In genomic region chr19:9945319-9945966, GRCh38 we compare ENCODE assay signal across 9 cellular contexts. TPM values are rescaled to one million over a fixed set of nuclear protein-coding genes. Genes with fewer than 3 reads are reported as not detected.
DNase-seq lines count a peak whose midpoint lies in the region; ATAC-seq and TF ChIP-seq lines count a peak whose summit lies in the region.
"Had no signal": no experiment of that assay in that cellular context is flagged by ENCODE, and none has a peak within 500 bp of the region (broad histone marks: within the 10 kb centered on the region; RNA-seq: fewer than 3 reads in every experiment).

No MANE protein-coding gene starts in this region.

- POLR2A ChIA-PET in WTC11 (lab: Charles Lee) = interaction anchor here (1.2 kb wide), 1 partner anchor 20 kb away, joined by 4 read pairs; no protein-coding TSS in a partner anchor

- H3K27me3 Mint-ChIP-seq in WTC11 (ENCODE audit: low read depth) = peaks cover 20% of the 10 kb centered on the region
- peaks cover 5 to 10% (median 9%) of the 10 kb centered on the region in 3 donors for H3K27me3 Mint-ChIP-seq in CD14-positive monocyte (ENCODE audit: low read depth in 3 of 3)
- H3K27me3 Mint-ChIP-seq in stimulated activated naive B cell treated with anti-CD40 and anti-IgM and Interleukin-4, amounts not matched to agents 10 μg/mL and 1 μg/mL and 100 μg/mL, for 72 hours = peaks cover 36 to 52% of the 10 kb centered on the region in 2 donors

- intact Hi-C loops in Right ventricle myocardium inferior (cut with DNase I) = loop anchor here (5.0 kb wide), 1 partner anchor 62 kb away; no protein-coding TSS in a partner anchor
- intact Hi-C loops in posterior vena cava (cut with DNase I) = no loop called here
- intact Hi-C loops in CD14-positive monocyte (cut with micrococcal nuclease) = no loop called here

- H3K27ac Mint-ChIP-seq in WTC11 (peak overlapping the region; percentile 1), CD14-positive monocyte (no peak overlapping the region)
- H3K27ac Mint-ChIP-seq in stimulated activated naive B cell treated with anti-CD40 and anti-IgM and Interleukin-4, amounts not matched to agents 10 μg/mL and 1 μg/mL and 100 μg/mL, for 72 hours = no peak overlapping the region
- H3K27ac Mint-ChIP-seq: T-helper 1 cell treated with Interleukin-12 subunit alpha and Interleukin-12 subunit beta and Interleukin-4 antibody, amounts not matched to agents 30 μg/mL and 1 μg/mL, for 36 hours had no signal

- CTCF ChIA-PET in WTC11 (lab: Charles Lee) = interaction anchor here (0.5 to 1.5 kb wide), 8 partner anchors 14 to 65 kb away, joined by 3 to 12 read pairs (median 3); partner anchors contain the start of gene COL5A3

- H3K4me3 Mint-ChIP-seq in WTC11 = no peak overlapping the region
- H3K4me3 Mint-ChIP-seq in CD14-positive monocyte = no peak overlapping the region
- no peak overlapping the region for H3K4me3 Mint-ChIP-seq in stimulated activated naive B cell treated with anti-CD40 and anti-IgM and Interleukin-4, amounts not matched to agents 10 μg/mL and 1 μg/mL and 100 μg/mL, for 72 hours
- H3K4me3 Mint-ChIP-seq: T-helper 1 cell treated with Interleukin-12 subunit alpha and Interleukin-12 subunit beta and Interleukin-4 antibody, amounts not matched to agents 30 μg/mL and 1 μg/mL, for 36 hours had no signal

- DNase-seq in ELF-1 (ENCODE audit: low read depth, low spot score) = peak; percentile 66
- peak; percentile 36 for DNase-seq in WTC11 (ENCODE audit: low spot score)
- peak; percentile 92 for DNase-seq in Right ventricle myocardium inferior (ENCODE audit: missing footprints)
- peak; percentile 97 for DNase-seq in posterior vena cava (ENCODE audit: low spot score)
- no peak for DNase-seq in stimulated activated CD4-positive, alpha-beta T cell treated with anti-CD3 and anti-CD28 coated beads, Interleukin-1b, Interleukin-23, amount 100 ng/mL, for 48 hours
- no peak for DNase-seq in CD14-positive monocyte (ENCODE audit: low spot score)
- DNase-seq in stimulated activated naive B cell treated with anti-CD40 and anti-IgM and Interleukin-4, amounts not matched to agents 10 μg/mL and 1 μg/mL and 100 μg/mL, for 72 hours = no peak

- ATAC-seq in WTC11 (peak; percentile 72), Right ventricle myocardium inferior (peak; percentile 97), HG03175 (IDR thresholded peaks at IDR 0.05; ENCODE audit: unreplicated experiment) (no peak)
- ATAC-seq in stimulated activated naive B cell treated with anti-CD40 and anti-IgM and Interleukin-4, amounts not matched to agents 10 μg/mL and 1 μg/mL and 100 μg/mL, for 72 hours (replicated peaks) = no peak

- peaks cover 19% of the 10 kb centered on the region for H3K9me3 Mint-ChIP-seq in WTC11
- peaks cover 3 to 14% (median 10%) of the 10 kb centered on the region in 7 donors for H3K9me3 Mint-ChIP-seq in CD14-positive monocyte
- peaks cover 10 to 17% of the 10 kb centered on the region in 2 donors for H3K9me3 Mint-ChIP-seq in stimulated activated naive B cell treated with anti-CD40 and anti-IgM and Interleukin-4, amounts not matched to agents 10 μg/mL and 1 μg/mL and 100 μg/mL, for 72 hours

- TF ChIP-seq CTCF in WTC11 (IDR thresholded peaks at IDR 0.05) (no peak), CD14-positive monocyte (IDR thresholded peaks at IDR 0.05) (no peak)

- peaks cover 4% of the 10 kb centered on the region for H3K36me3 Mint-ChIP-seq in WTC11
- no peaks in the 10 kb centered on the region for H3K36me3 Mint-ChIP-seq in CD14-positive monocyte
- H3K36me3 Mint-ChIP-seq in stimulated activated naive B cell treated with anti-CD40 and anti-IgM and Interleukin-4, amounts not matched to agents 10 μg/mL and 1 μg/mL and 100 μg/mL, for 72 hours = peaks cover 3 to 5% of the 10 kb centered on the region in 2 donors

- H3K4me1 Mint-ChIP-seq in WTC11 = peaks cover 15% of the 10 kb centered on the region
- peaks cover 5% of the 10 kb centered on the region for H3K4me1 Mint-ChIP-seq in CD14-positive monocyte
- peaks cover 7 to 9% of the 10 kb centered on the region in 2 donors for H3K4me1 Mint-ChIP-seq in stimulated activated naive B cell treated with anti-CD40 and anti-IgM and Interleukin-4, amounts not matched to agents 10 μg/mL and 1 μg/mL and 100 μg/mL, for 72 hours

TF ChIP-seq in WTC11, 78 proteins besides CTCF, POLR2A, EP300 and RAD21:
- TF ChIP-seq PREB (CRISPR knock-in tag; IDR thresholded peaks at IDR 0.05; ENCODE audit: borderline replicate concordance) (no peak), ZNF512 (CRISPR knock-in tag; IDR thresholded peaks at IDR 0.05; ENCODE audit: borderline replicate concordance) (0 out of 2 replicates have a peak, but pooled peaks have one; percentile 84), ZNF263 (CRISPR knock-in tag; IDR thresholded peaks at IDR 0.05; ENCODE audit: low read depth) (peak; percentile 89)
TF ChIP-seq in WTC11: peak in this region for 2.

RNA-seq across cellular contexts. Expression of gene OLFM2, which starts 9.1 kb away (rescaled TPM):
- 66.0 to 93.3 TPM (median 91.8 TPM) in 3 replicates for total RNA-seq in WTC11 (2021)
- 2.2 TPM for total RNA-seq in Right ventricle myocardium inferior
- 1 to 10 TPM; 4.0 to 5.2 TPM for total RNA-seq in posterior vena cava
- not detected for polyA plus RNA-seq in CD14-positive monocyte

Comparison
In these comparisons a context has a peak if more than half of its experiments do, and no peak if none do; other contexts are left out.
1. DNase-seq: peak in ELF-1 (single experiment), WTC11 (single experiment), Right ventricle myocardium inferior (single experiment) and posterior vena cava (single experiment); none in stimulated activated CD4-positive, alpha-beta T cell treated with anti-CD3 and anti-CD28 coated beads, Interleukin-1b, Interleukin-23, amount 100 ng/mL, for 48 hours (single experiment), CD14-positive monocyte (single experiment) and stimulated activated naive B cell treated with anti-CD40 and anti-IgM and Interleukin-4, amounts not matched to agents 10 μg/mL and 1 μg/mL and 100 μg/mL, for 72 hours (single experiment).
2. ATAC-seq: peak in WTC11 (single experiment) and Right ventricle myocardium inferior (single experiment); none in HG03175 (single experiment) and stimulated activated naive B cell treated with anti-CD40 and anti-IgM and Interleukin-4, amounts not matched to agents 10 μg/mL and 1 μg/mL and 100 μg/mL, for 72 hours (0 of 2).
3. RNA of gene OLFM2, which starts 9.1 kb away (total RNA-seq): 66.0 to 93.3 TPM in WTC11; 4.0 to 5.2 TPM in posterior vena cava and 2.2 TPM in Right ventricle myocardium inferior (single experiment); every median in the first group is over 10 times any median in the second.